ENCODE assay signal across 8 cellular contexts in the genomic region with DNA sequence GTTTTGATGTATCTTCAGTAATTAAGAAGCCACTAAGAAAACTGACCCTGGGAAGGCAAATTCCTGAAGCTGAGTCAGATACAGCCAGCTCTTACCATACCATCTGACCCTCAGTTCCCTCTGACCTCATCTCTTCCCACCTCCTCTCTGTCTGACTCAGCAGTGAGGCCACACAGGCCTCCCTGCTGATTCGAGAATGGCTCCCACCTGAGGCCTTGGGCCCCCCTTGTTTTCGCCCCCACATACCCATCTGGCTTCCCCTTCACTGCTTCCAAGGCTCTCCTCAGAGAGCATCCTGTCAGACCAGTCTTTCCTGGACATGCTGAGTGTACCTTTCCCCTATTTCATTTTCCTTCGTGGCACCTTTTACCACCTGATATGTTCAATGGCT.
DNase-seq lines count a peak whose midpoint lies in the region; ATAC-seq and TF ChIP-seq lines count a peak whose summit lies in the region.

No MANE protein-coding gene starts in this region.

- POLR2A ChIA-PET in activated CD4-positive, alpha-beta memory T cell treated with anti-CD3 and anti-CD28 coated beads for 36 hours (lab: Charles Lee), result no interaction called here
- POLR2A ChIA-PET in activated CD4-positive, alpha-beta memory T cell treated with anti-CD3 and anti-CD28 coated beads, Interleukin-2, amount 10 ng/mL, durations not matched to agents 7 days and 5 days (lab: Charles Lee), result no interaction called here

- DNase-seq in activated CD4-positive, alpha-beta memory T cell treated with anti-CD3 and anti-CD28 coated beads for 36 hours, result peak; percentile 18
- DNase-seq in activated CD4-positive, alpha-beta memory T cell treated with anti-CD3 and anti-CD28 coated beads, Interleukin-2, amount 10 ng/mL, durations not matched to agents 7 days and 5 days, result no peak
- peak; percentile 77 for DNase-seq in RKO (ENCODE audit: low spot score)
- DNase-seq in fibroblast of lung (ENCODE audit: low read depth in 2 of 2), result peak; percentile 97 to 99
- no peak for DNase-seq in NCI-H2227 treated with DMSO at 0.1 percent for 48 hours (lab: John Stamatoyannopoulos, UW)
- no peak for DNase-seq in NCI-H774 (lab: John Stamatoyannopoulos, UW)

- no peak for TF ChIP-seq CTCF in fibroblast of lung (conservative IDR thresholded peaks at IDR 0.05 in 1 of 2, IDR thresholded peaks at IDR 0.05 in 1 of 2; ENCODE audit: low read depth in 1 of 2, low read length in 2 of 2)

- H3K36me3 ChIP-seq in fibroblast of lung (ENCODE audit: control insufficient read depth, insufficient read depth, low read length) (no peaks in the 10 kb centered on the region), rectal smooth muscle tissue (ENCODE audit: control insufficient read depth, insufficient read depth, low read length) (no peaks in the 10 kb centered on the region)

- intact Hi-C loops in activated CD4-positive, alpha-beta memory T cell treated with anti-CD3 and anti-CD28 coated beads for 36 hours (cut with micrococcal nuclease), result no loop called here

- H3K27ac ChIP-seq in fibroblast of lung (ENCODE audit: insufficient read depth, low read length), result peak overlapping the region; percentile 98
- peak overlapping the region; percentile 51 for H3K27ac ChIP-seq in rectal smooth muscle tissue (ENCODE audit: low read depth, low read length)

- no peaks in the 10 kb centered on the region for H3K27me3 ChIP-seq in fibroblast of lung (ENCODE audit: control insufficient read depth, insufficient read depth, low read length)
- H3K27me3 ChIP-seq in rectal smooth muscle tissue (ENCODE audit: control insufficient read depth, insufficient read depth, low read length), result no peaks in the 10 kb centered on the region

- H3K9ac ChIP-seq in fibroblast of lung (ENCODE audit: insufficient read depth, low read length) (peak overlapping the region; percentile 72), rectal smooth muscle tissue (ENCODE audit: low read length) (no peak overlapping the region)

- H3K9me3 Mint-ChIP-seq in activated CD4-positive, alpha-beta memory T cell treated with anti-CD3 and anti-CD28 coated beads for 36 hours, result no peaks in the 10 kb centered on the region
- H3K9me3 Mint-ChIP-seq in activated CD4-positive, alpha-beta memory T cell treated with anti-CD3 and anti-CD28 coated beads, Interleukin-2, amount 10 ng/mL, durations not matched to agents 7 days and 5 days, result no peaks in the 10 kb centered on the region

- H3K4me1 ChIP-seq in fibroblast of lung (ENCODE audit: control insufficient read depth, extremely low read depth, insufficient read depth, low read length) (peaks cover 12% of the 10 kb centered on the region), rectal smooth muscle tissue (ENCODE audit: control insufficient read depth, insufficient read depth, low read length) (no peaks in the 10 kb centered on the region)

- H3K4me3 ChIP-seq in fibroblast of lung (replicated peaks in 1 of 4; ENCODE audit: control extremely low read depth in 1 of 4, insufficient read depth in 1 of 4, low read depth in 3 of 4, low read length in 4 of 4) (peak overlapping the region in 3 of 4 experiments; percentile 13 to 39 (median 35)), rectal smooth muscle tissue (ENCODE audit: low read length) (no peak overlapping the region)

- H4K20me1 ChIP-seq in fibroblast of lung (ENCODE audit: control insufficient read depth, extremely low read depth, insufficient read depth, low read length), result no peaks in the 10 kb centered on the region

- no peak overlapping the region for H2AFZ ChIP-seq in fibroblast of lung (ENCODE audit: low read length)

- H3K4me1 Mint-ChIP-seq in activated CD4-positive, alpha-beta memory T cell treated with anti-CD3 and anti-CD28 coated beads for 36 hours (ENCODE audit: low read depth), result peaks cover 7% of the 10 kb centered on the region
- peaks cover 10% of the 10 kb centered on the region for H3K4me1 Mint-ChIP-seq in activated CD4-positive, alpha-beta memory T cell treated with anti-CD3 and anti-CD28 coated beads, Interleukin-2, amount 10 ng/mL, durations not matched to agents 7 days and 5 days

- no peaks in the 10 kb centered on the region for H3K79me2 ChIP-seq in fibroblast of lung (ENCODE audit: control insufficient read depth, insufficient read depth, low read length)

- H3K27ac Mint-ChIP-seq in activated CD4-positive, alpha-beta memory T cell treated with anti-CD3 and anti-CD28 coated beads for 36 hours, result no peak overlapping the region
- H3K27ac Mint-ChIP-seq in activated CD4-positive, alpha-beta memory T cell treated with anti-CD3 and anti-CD28 coated beads, Interleukin-2, amount 10 ng/mL, durations not matched to agents 7 days and 5 days, result no peak overlapping the region

- no peak overlapping the region for H3K4me3 Mint-ChIP-seq in activated CD4-positive, alpha-beta memory T cell treated with anti-CD3 and anti-CD28 coated beads for 36 hours
- no peak overlapping the region for H3K4me3 Mint-ChIP-seq in activated CD4-positive, alpha-beta memory T cell treated with anti-CD3 and anti-CD28 coated beads, Interleukin-2, amount 10 ng/mL, durations not matched to agents 7 days and 5 days

- no peaks in the 10 kb centered on the region for H3K9me3 ChIP-seq in fibroblast of lung (ENCODE audit: control insufficient read depth, insufficient read depth, low read depth, low read length)

- CTCF ChIA-PET in activated CD4-positive, alpha-beta memory T cell treated with anti-CD3 and anti-CD28 coated beads for 36 hours (lab: Charles Lee), result no interaction called here
- CTCF ChIA-PET in activated CD4-positive, alpha-beta memory T cell treated with anti-CD3 and anti-CD28 coated beads, Interleukin-2, amount 10 ng/mL, durations not matched to agents 7 days and 5 days (lab: Charles Lee), result no interaction called here

- H3K27me3 Mint-ChIP-seq in activated CD4-positive, alpha-beta memory T cell treated with anti-CD3 and anti-CD28 coated beads for 36 hours, result peaks cover 7% of the 10 kb centered on the region
- H3K27me3 Mint-ChIP-seq in activated CD4-positive, alpha-beta memory T cell treated with anti-CD3 and anti-CD28 coated beads, Interleukin-2, amount 10 ng/mL, durations not matched to agents 7 days and 5 days, result peaks cover 10% of the 10 kb centered on the region

- ATAC-seq in HG02870 (IDR thresholded peaks at IDR 0.05; ENCODE audit: unreplicated experiment), result peak; percentile 88

- no peaks in the 10 kb centered on the region for H3K36me3 Mint-ChIP-seq in activated CD4-positive, alpha-beta memory T cell treated with anti-CD3 and anti-CD28 coated beads for 36 hours
- H3K36me3 Mint-ChIP-seq in activated CD4-positive, alpha-beta memory T cell treated with anti-CD3 and anti-CD28 coated beads, Interleukin-2, amount 10 ng/mL, durations not matched to agents 7 days and 5 days (ENCODE audit: low read depth), result no peaks in the 10 kb centered on the region

- H3K4me2 ChIP-seq in fibroblast of lung (ENCODE audit: extremely low read depth, insufficient read depth, low read length), result peak overlapping the region; percentile 83

Comparison
In these comparisons a context has a peak if more than half of its experiments do, and no peak if none do; other contexts are left out.
1. DNase-seq: peak in activated CD4-positive, alpha-beta memory T cell treated with anti-CD3 and anti-CD28 coated beads for 36 hours (single experiment), RKO (single experiment) and fibroblast of lung (2 of 2); none in activated CD4-positive, alpha-beta memory T cell treated with anti-CD3 and anti-CD28 coated beads, Interleukin-2, amount 10 ng/mL, durations not matched to agents 7 days and 5 days (single experiment), NCI-H2227 treated with DMSO at 0.1 percent for 48 hours (single experiment) and NCI-H774 (single experiment).